ENCODE assay signal across 8 cellular contexts in genomic region chr7:90402785-90403173, GRCh38. TPM values are rescaled to one million over a fixed set of nuclear protein-coding genes. Genes with fewer than 3 reads are reported as not detected.
A peak's percentile ranks its signal among the peaks of the same experiment; 100 is the strongest.
DNase-seq lines count a peak whose midpoint lies in the region; ATAC-seq and TF ChIP-seq lines count a peak whose summit lies in the region.

No MANE protein-coding gene starts in this region.

- H3K9me3 ChIP-seq in ES-I3 (ENCODE audit: control insufficient read depth, insufficient read depth, low read length) (no peaks in the 10 kb centered on the region), Panc1 (ENCODE audit: control insufficient read depth, insufficient read depth, low read depth, low read length) (no peaks in the 10 kb centered on the region), esophagus (ENCODE audit: control insufficient read depth in 2 of 2, insufficient read depth in 1 of 2, low read depth in 1 of 2, low read length in 1 of 2) (peaks cover 0 to 3% of the 10 kb centered on the region in 2 donors), prostate gland (no peaks in the 10 kb centered on the region)

- H3K27ac ChIP-seq in Panc1 (ENCODE audit: low read length) (peak overlapping the region; percentile 97), esophagus (ENCODE audit: low read depth in 2 of 2, low read length in 1 of 2) (peak overlapping the region in 1 of 2 donors; percentile 85), prostate gland (peak overlapping the region; percentile 93 to 96)

- DNase-seq in Panc1 (ENCODE audit: low read depth, low spot score) (no peak), prostate gland (ENCODE audit: low spot score) (no peak), HPDE6-E6E7 (ENCODE audit: extremely low spot score) (no peak), SIG-M5 (lab: John Stamatoyannopoulos, UW) (no peak)

- BruUV-seq in Panc1 (replicated peaks; lab: Mats Ljungman, UMichigan), result no TSS peak

- H3K36me3 ChIP-seq in ES-I3 (ENCODE audit: insufficient read depth, low read length), result no peaks in the 10 kb centered on the region; the same call in 1 of the 2 replicates
- H3K36me3 ChIP-seq in Panc1 (ENCODE audit: control insufficient read depth, insufficient read depth, low read length), result peaks cover 7% of the 10 kb centered on the region
- no peaks in the 10 kb centered on the region for H3K36me3 ChIP-seq in esophagus (ENCODE audit: control insufficient read depth in 2 of 2, insufficient read depth in 2 of 2, low read length in 1 of 2)
- H3K36me3 ChIP-seq in prostate gland, result no peaks in the 10 kb centered on the region

- 23% methylated on average over 1 of the region's 1 CpG for whole genome bisulfite sequencing in esophagus, 2 donors
- 19% methylated on average over 1 of the region's 1 CpG for WGBS in prostate gland

- POLR2A ChIA-PET in Panc1 (lab: Charles Lee), result no interaction called here

- ATAC-seq in Panc1 (no peak), HG02571 (IDR thresholded peaks at IDR 0.05; ENCODE audit: unreplicated experiment) (no peak), HG02852 (IDR thresholded peaks at IDR 0.05; ENCODE audit: unreplicated experiment) (no peak)

- CTCF ChIA-PET in Panc1 (lab: Charles Lee), result no interaction called here

- in situ Hi-C loops in Panc1 (cut with HindIII; ENCODE audit: low pct_unique_long_range_greater_than_20kb, low sequenced_read_pairs), result no loop called here

- intact Hi-C loops in Panc1 (cut with micrococcal nuclease; ENCODE audit: unreplicated experiment), result no loop called here
- intact Hi-C loops in prostate gland (cut with DNase I), result loop anchor here (5.0 to 10.0 kb wide), 2 partner anchors 55 to 188 kb away; partner anchors contain the start of genes GTPBP10 and STEAP2

- TF ChIP-seq CTCF in Panc1 (IDR thresholded peaks at IDR 0.05) (no peak), prostate gland (IDR thresholded peaks at IDR 0.05) (no peak)

- H3K9ac ChIP-seq in ES-I3 (ENCODE audit: low read depth, low read length), result peak overlapping the region; percentile 83

- H3K27me3 ChIP-seq in Panc1 (ENCODE audit: control insufficient read depth, insufficient read depth, low read length) (no peaks in the 10 kb centered on the region; the same call in 1 of the 2 replicates), esophagus (ENCODE audit: control insufficient read depth in 1 of 2, insufficient read depth in 2 of 2, low read length in 2 of 2) (no peaks in the 10 kb centered on the region), prostate gland (replicated peaks; ENCODE audit: insufficient read depth) (no peaks in the 10 kb centered on the region)

- no peak for TF ChIP-seq POLR2A in prostate gland (IDR thresholded peaks at IDR 0.05)

- peaks cover 3% of the 10 kb centered on the region; the same call in 1 of the 2 replicates for H3K4me1 ChIP-seq in ES-I3 (ENCODE audit: insufficient read depth, low read length)
- H3K4me1 ChIP-seq in Panc1 (ENCODE audit: control insufficient read depth, insufficient read depth, low read length), result peaks cover 4% of the 10 kb centered on the region; the same call in 1 of the 2 replicates
- H3K4me1 ChIP-seq in esophagus (ENCODE audit: control insufficient read depth in 2 of 2, insufficient read depth in 2 of 2, low read length in 1 of 2), result no peaks in the 10 kb centered on the region
- H3K4me1 ChIP-seq in prostate gland (replicated peaks), result no peaks in the 10 kb centered on the region

- H3K4me3 ChIP-seq in Panc1 (ENCODE audit: low read depth in 2 of 2, low read length in 2 of 2) (peak overlapping the region; percentile 76 to 98), esophagus (ENCODE audit: low read depth in 1 of 2, low read length in 2 of 2) (peak overlapping the region; percentile 62 to 97), prostate gland (peak overlapping the region; percentile 56 to 60)

RNA-seq across cellular contexts. Expression of gene CLDN12, which starts 0.5 kb away (rescaled TPM):
- total RNA-seq in Panc1 (2021; ENCODE audit: unreplicated experiment) (25.5 TPM), prostate gland (10 to 100 TPM; 33.1 to 43.9 TPM)
- 25.3 TPM for polyA plus RNA-seq in Panc1 (2012; ENCODE audit: insufficient read length)
- 10 to 100 TPM in 1 of 2 donors, 1 to 10 TPM in 1; 8.7 to 11.5 TPM for polyA plus RNA-seq in esophagus

RNA-seq across cellular contexts. Expression of gene GTPBP10, which starts 56.3 kb away (rescaled TPM):
- total RNA-seq in Panc1 (2021; ENCODE audit: unreplicated experiment) (23.7 TPM), prostate gland (10 to 100 TPM; 16.2 to 20.4 TPM)
- 9.1 TPM for polyA plus RNA-seq in Panc1 (2012; ENCODE audit: insufficient read length)
- polyA plus RNA-seq in esophagus, result 10 to 100 TPM in 1 of 2 donors, 1 to 10 TPM in 1; 9.4 to 10.2 TPM
